In genomic region chr5:6182271-6182815, GRCh38 we compare ENCODE assay signal across 1 cellular context.
TF ChIP-seq lines count a peak whose summit lies in the region.

No MANE protein-coding gene starts in this region.

TF ChIP-seq in GM23338, 12 proteins besides CTCF, POLR2A, EP300 and RAD21:
- no peak for TF ChIP-seq REST (IDR thresholded peaks at IDR 0.05; ENCODE audit: unreplicated experiment)
- no peak for TF ChIP-seq EZH2phosphoT487 (IDR thresholded peaks at IDR 0.05; ENCODE audit: unreplicated experiment)
- TF ChIP-seq ZNF462 (CRISPR knock-in tag; IDR thresholded peaks at IDR 0.05): no peak
- no peak for TF ChIP-seq NANOG (IDR thresholded peaks at IDR 0.05; ENCODE audit: borderline replicate concordance)
- TF ChIP-seq CREB1 (CRISPR knock-in tag; IDR thresholded peaks at IDR 0.05; ENCODE audit: low read depth): no peak
- no peak for TF ChIP-seq ZNF331 (CRISPR knock-in tag; IDR thresholded peaks at IDR 0.05; ENCODE audit: low read depth)
- no peak for TF ChIP-seq POLR2AphosphoS5 (IDR thresholded peaks at IDR 0.05; ENCODE audit: low read depth)
